3 cellular contexts compared by ENCODE assay signal in the genomic region with DNA sequence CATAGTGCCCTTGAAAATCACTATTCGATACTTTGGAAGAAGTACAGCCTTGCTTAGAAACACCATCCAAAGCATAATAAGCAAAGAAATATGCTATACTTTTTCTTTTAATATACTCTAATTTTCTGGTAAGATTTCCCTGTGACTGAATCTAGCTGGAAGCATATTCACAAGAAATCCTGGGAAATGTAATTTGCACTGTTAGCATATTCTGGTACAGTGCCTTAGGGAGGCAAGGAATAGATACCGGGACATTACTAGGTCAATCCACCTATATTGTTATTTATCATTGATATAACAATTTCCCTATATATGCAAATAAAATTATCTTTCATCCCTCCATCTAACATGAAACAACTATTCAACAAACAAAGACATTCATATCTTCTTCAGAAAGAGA.
TF ChIP-seq lines count a peak whose summit lies in the region.

No MANE protein-coding gene starts in this region.

TF ChIP-seq in HepG2, 621 proteins besides CTCF, POLR2A, EP300 and RAD21:
- peak; percentile 46 for TF ChIP-seq MAFF (IDR thresholded peaks at IDR 0.05; ENCODE audit: low read depth, low read length)
- TF ChIP-seq, protein P1, sequence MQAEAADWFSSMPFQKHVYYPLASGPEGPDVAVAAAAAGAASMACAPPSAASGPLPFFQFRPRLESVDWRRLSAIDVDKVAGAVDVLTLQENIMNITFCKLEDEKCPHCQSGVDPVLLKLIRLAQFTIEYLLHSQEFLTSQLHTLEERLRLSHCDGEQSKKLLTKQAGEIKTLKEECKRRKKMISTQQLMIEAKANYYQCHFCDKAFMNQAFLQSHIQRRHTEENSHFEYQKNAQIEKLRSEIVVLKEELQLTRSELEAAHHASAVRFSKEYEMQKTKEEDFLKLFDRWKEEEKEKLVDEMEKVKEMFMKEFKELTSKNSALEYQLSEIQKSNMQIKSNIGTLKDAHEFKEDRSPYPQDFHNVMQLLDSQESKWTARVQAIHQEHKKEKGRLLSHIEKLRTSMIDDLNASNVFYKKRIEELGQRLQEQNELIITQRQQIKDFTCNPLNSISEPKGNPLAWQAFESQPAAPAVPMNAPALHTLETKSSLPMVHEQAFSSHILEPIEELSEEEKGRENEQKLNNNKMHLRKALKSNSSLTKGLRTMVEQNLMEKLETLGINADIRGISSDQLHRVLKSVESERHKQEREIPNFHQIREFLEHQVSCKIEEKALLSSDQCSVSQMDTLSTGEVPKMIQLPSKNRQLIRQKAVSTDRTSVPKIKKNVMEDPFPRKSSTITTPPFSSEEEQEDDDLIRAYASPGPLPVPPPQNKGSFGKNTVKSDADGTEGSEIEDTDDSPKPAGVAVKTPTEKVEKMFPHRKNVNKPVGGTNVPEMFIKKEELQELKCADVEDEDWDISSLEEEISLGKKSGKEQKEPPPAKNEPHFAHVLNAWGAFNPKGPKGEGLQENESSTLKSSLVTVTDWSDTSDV (CRISPR knock-in tag; IDR thresholded peaks at IDR 0.05) = no peak
- peak; percentile 51 to 63; a peak in 3 of 4 replicates for TF ChIP-seq MAFK (conservative IDR thresholded peaks at IDR 0.05 in 1 of 2, IDR thresholded peaks at IDR 0.05 in 1 of 2; ENCODE audit: low read length in 2 of 2)

TF ChIP-seq in A549, 52 proteins besides CTCF, POLR2A, EP300 and RAD21:
- TF ChIP-seq MAFK (IDR thresholded peaks at IDR 0.05; ENCODE audit: partially characterized antibody) = peak; percentile 5
- TF ChIP-seq HDAC2 (IDR thresholded peaks at IDR 0.05) = no peak
TF ChIP-seq in A549: peak in this region for 1.

TF ChIP-seq in IMR-90, 13 proteins besides CTCF, POLR2A, EP300 and RAD21:
- TF ChIP-seq MAFK (IDR thresholded peaks at IDR 0.05; ENCODE audit: low read depth, low read length) (0 out of 2 replicates have a peak, but pooled peaks have one; percentile 31), SMC3 (IDR thresholded peaks at IDR 0.05; ENCODE audit: low read depth, low read length) (no peak)
